ENCODE assay signal across 15 cellular contexts in the genomic region with DNA sequence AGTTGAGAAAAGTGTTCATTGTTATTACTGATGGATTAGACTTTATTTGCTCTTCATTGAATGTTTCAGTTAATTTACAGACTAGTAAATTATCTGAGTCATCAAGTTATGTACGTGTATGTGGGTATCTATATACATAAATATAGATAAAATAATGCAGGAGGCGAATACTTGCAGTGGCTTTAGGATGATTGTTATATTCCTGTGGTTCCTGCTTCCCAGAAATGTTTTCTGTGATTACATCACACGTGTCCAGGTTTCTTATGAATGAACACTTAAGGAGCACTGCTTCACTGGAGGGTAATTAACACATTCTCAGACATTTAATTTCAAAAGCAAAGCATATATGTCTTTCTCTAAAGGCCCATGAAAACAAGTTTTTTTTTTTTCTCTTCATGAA. TPM values are rescaled to one million over a fixed set of nuclear protein-coding genes. Genes with fewer than 3 reads are reported as not detected.
DNase-seq lines count a peak whose midpoint lies in the region; ATAC-seq and TF ChIP-seq lines count a peak whose summit lies in the region.
"Had no signal": no experiment of that assay in that cellular context is flagged by ENCODE, and none has a peak within 500 bp of the region (broad histone marks: within the 10 kb centered on the region; RNA-seq: fewer than 3 reads in every experiment).

No MANE protein-coding gene starts in this region.

- H3K4me3 ChIP-seq in PC-3 (ENCODE audit: low read length) = peak overlapping the region; percentile 48; the same call in 1 of the 2 replicates
- H3K4me3 ChIP-seq in coronary artery = no peak overlapping the region
- no peak overlapping the region for H3K4me3 ChIP-seq in mucosa of descending colon
- no peak overlapping the region for H3K4me3 ChIP-seq in suprapubic skin

- H3K9me3 Mint-ChIP-seq in nephron progenitor cell = peaks cover 18% of the 10 kb centered on the region
- H3K9me3 Mint-ChIP-seq: activated CD4-positive, alpha-beta T cell treated with anti-CD3 and anti-CD28 coated beads, Interleukin-2, amount 10 ng/mL, durations not matched to agents 24 days and 14 days; activated naive CD4-positive, alpha-beta T cell treated with anti-CD3 and anti-CD28 coated beads for 36 hours had no signal

- no peak for TF ChIP-seq POLR2A in suprapubic skin (IDR thresholded peaks at IDR 0.05)

- H3K27me3 ChIP-seq in PC-3 (ENCODE audit: low read length) (no peaks in the 10 kb centered on the region), suprapubic skin (no peaks in the 10 kb centered on the region)

- POLR2A ChIA-PET in PC-3 (lab: Charles Lee; ENCODE audit: unreplicated experiment) = interaction anchor here (0.6 kb wide), 1 partner anchor 48 kb away, joined by 6 read pairs; no protein-coding TSS in a partner anchor

- H3K4me1 Mint-ChIP-seq in nephron progenitor cell = peaks cover 22% of the 10 kb centered on the region
- H3K4me1 Mint-ChIP-seq: activated CD4-positive, alpha-beta T cell treated with anti-CD3 and anti-CD28 coated beads, Interleukin-2, amount 10 ng/mL, durations not matched to agents 24 days and 14 days had no signal

- peak overlapping the region; percentile 28 for H3K9ac ChIP-seq in PC-3 (ENCODE audit: low read length)

- BruUV-seq in PC-3 (replicated peaks; lab: Mats Ljungman, UMichigan) = no TSS peak

- TF ChIP-seq EP300 in suprapubic skin (IDR thresholded peaks at IDR 0.05) = no peak

- no peaks in the 10 kb centered on the region for H3K9me2 ChIP-seq in PC-3 (replicated peaks; ENCODE audit: low read length)

- peak overlapping the region; percentile 77 for H3K4me2 ChIP-seq in PC-3 (ENCODE audit: low read length)

- H3K36me3 Mint-ChIP-seq in nephron progenitor cell (ENCODE audit: low read depth) = peaks cover 83% of the 10 kb centered on the region

- H3K9me3 ChIP-seq in PC-3 (ENCODE audit: low read length) (no peaks in the 10 kb centered on the region), mucosa of descending colon (no peaks in the 10 kb centered on the region), suprapubic skin (no peaks in the 10 kb centered on the region)

- CTCF ChIA-PET in PC-3 (lab: Charles Lee) = no interaction called here

- peak overlapping the region; percentile 85 for H3K27ac ChIP-seq in PC-3 (ENCODE audit: low read length)
- H3K27ac ChIP-seq in coronary artery = peak overlapping the region; percentile 65 to 68
- H3K27ac ChIP-seq in suprapubic skin = no peak overlapping the region
- H3K27ac ChIP-seq: HL-60 had no signal

- 57% methylated on average over 3 of the region's 3 CpGs for WGBS in suprapubic skin

- H3K79me2 ChIP-seq in PC-3 (ENCODE audit: low read length) = peaks cover 92% of the 10 kb centered on the region

- no peak overlapping the region for H3K27ac Mint-ChIP-seq in nephron progenitor cell
- H3K27ac Mint-ChIP-seq: activated CD4-positive, alpha-beta T cell treated with anti-CD3 and anti-CD28 coated beads, Interleukin-2, amount 10 ng/mL, durations not matched to agents 24 days and 14 days; activated naive CD4-positive, alpha-beta T cell treated with anti-CD3 and anti-CD28 coated beads for 36 hours had no signal

- peaks cover 3% of the 10 kb centered on the region for H3K27me3 Mint-ChIP-seq in nephron progenitor cell (ENCODE audit: low read depth, poor library complexity)

- H3K4me1 ChIP-seq in PC-3 (ENCODE audit: insufficient read depth, low read length) = peaks cover 25% of the 10 kb centered on the region
- no peaks in the 10 kb centered on the region for H3K4me1 ChIP-seq in mucosa of descending colon (ENCODE audit: low read depth)
- H3K4me1 ChIP-seq in suprapubic skin = peaks cover 23% of the 10 kb centered on the region

- H2AFZ ChIP-seq in PC-3 (ENCODE audit: low read length) = peak overlapping the region; percentile 15; the same call in 1 of the 2 replicates

- H3K36me3 ChIP-seq in PC-3 (ENCODE audit: low read depth, low read length) (peaks cover 7% of the 10 kb centered on the region), mucosa of descending colon (ENCODE audit: low read depth) (no peaks in the 10 kb centered on the region), suprapubic skin (no peaks in the 10 kb centered on the region)

- H3F3A ChIP-seq in PC-3 (ENCODE audit: low read length, unreplicated experiment) = peaks cover 10% of the 10 kb centered on the region

- no peaks in the 10 kb centered on the region for H4K20me1 ChIP-seq in PC-3 (ENCODE audit: low read length)

- peak; percentile 8 for DNase-seq in ACHN
- DNase-seq in PC-3 = peak; percentile 76
- DNase-seq in coronary artery (ENCODE audit: low spot score) = no peak
- no peak for DNase-seq in omental fat pad (ENCODE audit: low spot score)
- DNase-seq in DMS 273 (lab: John Stamatoyannopoulos, UW; ENCODE audit: unreplicated experiment) = no peak
- DNase-seq in mucosa of descending colon = no peak
- no peak for DNase-seq in suprapubic skin (ENCODE audit: low spot score in 2 of 2)
- DNase-seq in nephron progenitor cell = no peak
- DNase-seq: activated CD4-positive, alpha-beta T cell treated with anti-CD3 and anti-CD28 coated beads, Interleukin-2, amount 10 ng/mL, durations not matched to agents 24 days and 14 days; activated naive CD4-positive, alpha-beta T cell treated with anti-CD3 and anti-CD28 coated beads for 36 hours; C1 segment of cervical spinal cord; NCI-H1694; SHP77; stimulated activated CD8-positive, alpha-beta memory T cell treated with anti-CD3 and anti-CD28 coated beads, Interleukin-4, amount 100 ng/mL, for 48 hours had no signal

- intact Hi-C loops in PC-3 (cut with micrococcal nuclease) = loop anchor here (2.0 kb wide), 2 partner anchors 18 to 40 kb away; no protein-coding TSS in a partner anchor
- intact Hi-C loops in mucosa of descending colon (cut with DNase I, micrococcal nuclease) = no loop called here

- TF ChIP-seq CTCF in PC-3 (conservative IDR thresholded peaks at IDR 0.05; ENCODE audit: low read depth, low read length) (no peak), coronary artery (IDR thresholded peaks at IDR 0.05) (no peak), omental fat pad (IDR thresholded peaks at IDR 0.05) (no peak), mucosa of descending colon (IDR thresholded peaks at IDR 0.05) (no peak), suprapubic skin (IDR thresholded peaks at IDR 0.05) (no peak), nephron progenitor cell (IDR thresholded peaks at IDR 0.05) (no peak)

- ATAC-seq in PC-3 (peak; percentile 77), omental fat pad (ENCODE audit: low FRiP score) (peak; percentile 47), mucosa of descending colon (no peak)

- no peak overlapping the region for H3K4me3 Mint-ChIP-seq in nephron progenitor cell
- H3K4me3 Mint-ChIP-seq: activated CD4-positive, alpha-beta T cell treated with anti-CD3 and anti-CD28 coated beads, Interleukin-2, amount 10 ng/mL, durations not matched to agents 24 days and 14 days; activated naive CD4-positive, alpha-beta T cell treated with anti-CD3 and anti-CD28 coated beads for 36 hours had no signal

- in situ Hi-C loops in ACHN (cut with HindIII; ENCODE audit: low pct_ligation_motif_present, low pct_unique_long_range_greater_than_20kb, low sequenced_read_pairs) = no loop called here

RNA-seq across cellular contexts. Expression of a gene that starts 28.4 kb away (rescaled TPM):
- total RNA-seq in PC-3 (2014; rRNA removed) (104 and 118 TPM in 2 replicates), omental fat pad (100 to 1,000 TPM; 102 to 152 (median 130) TPM), mucosa of descending colon (100 to 1,000 TPM in 1 of 3 donors, 10 to 100 TPM in 2; 41.3 to 126 (median 52.2) TPM), suprapubic skin (100 to 1,000 TPM; 226 to 310 (median 252) TPM)
- total RNA-seq: activated CD4-positive, alpha-beta T cell treated with anti-CD3 and anti-CD28 coated beads, Interleukin-2, amount 10 ng/mL, durations not matched to agents 24 days and 14 days had no signal

Comparison
In these comparisons a context has a peak if more than half of its experiments do, and no peak if none do; other contexts are left out.
1. DNase-seq: peak in ACHN (single experiment) and PC-3 (single experiment); none in coronary artery (single experiment), omental fat pad (single experiment), DMS 273 (single experiment), mucosa of descending colon (0 of 3), suprapubic skin (0 of 2) and nephron progenitor cell (single experiment).